11 cellular contexts compared by ENCODE assay signal in the genomic region with DNA sequence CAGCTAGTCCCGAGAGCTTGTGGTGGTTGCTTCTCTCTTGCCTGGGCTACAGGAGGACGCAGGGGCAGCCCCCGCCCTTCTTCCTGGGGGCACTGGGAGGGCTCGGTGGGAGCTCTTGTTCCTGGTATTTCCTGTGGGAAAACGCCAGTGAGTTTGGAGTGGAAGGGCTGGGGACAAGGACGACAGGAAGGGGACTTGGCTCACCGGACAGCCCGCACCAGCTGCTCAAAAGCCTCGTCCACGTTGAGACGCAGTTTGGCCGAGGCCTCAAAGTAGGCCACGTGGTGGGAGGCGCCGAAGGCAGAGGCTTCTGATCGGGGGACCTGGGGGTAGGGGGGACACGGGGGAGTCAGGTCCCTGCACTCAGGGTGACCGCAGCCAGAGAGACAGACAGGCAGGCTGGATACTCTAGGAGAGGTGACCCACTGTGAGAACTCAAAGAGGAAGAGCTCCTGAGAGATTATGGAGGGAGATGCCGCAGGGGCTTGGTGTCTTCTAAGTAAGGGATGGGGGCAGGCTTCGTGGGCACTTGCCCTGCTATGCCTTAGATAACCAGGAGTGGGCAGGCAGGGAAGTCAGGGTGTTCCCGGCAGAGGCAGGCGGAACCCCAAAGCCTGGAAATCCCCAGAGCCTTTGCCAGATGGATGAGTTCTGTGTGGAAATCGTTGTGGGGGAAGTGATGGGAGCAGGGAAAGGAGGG. TPM values are rescaled to one million over a fixed set of nuclear protein-coding genes. Genes with fewer than 3 reads are reported as not detected.
DNase-seq lines count a peak whose midpoint lies in the region; ATAC-seq and TF ChIP-seq lines count a peak whose summit lies in the region.
"Had no signal": no experiment of that assay in that cellular context is flagged by ENCODE, and none has a peak within 500 bp of the region (broad histone marks: within the 10 kb centered on the region; RNA-seq: fewer than 3 reads in every experiment).

No MANE protein-coding gene starts in this region.

- H3K4me3 Mint-ChIP-seq in HFFc6 = peak overlapping the region; percentile 17; the same call in 1 of the 2 replicates
- no peak overlapping the region for H3K4me3 Mint-ChIP-seq in naive thymus-derived CD8-positive, alpha-beta T cell

- CTCF ChIA-PET in AG04449 (lab: Yijun Ruan, JAX) = interaction anchor here (1.0 to 1.2 kb wide), 2 partner anchors 37 to 66 kb away, joined by 3 to 5 read pairs; no protein-coding TSS in a partner anchor

- DNase-seq in AG04449 (ENCODE audit: low read depth, low spot score) (no peak), HFFc6 (no peak), dermis blood vessel endothelial cell (peak; percentile 40), BE2C (no peak), colonic mucosa (no peak), aorta (no peak), foreskin melanocyte (no peak)
- DNase-seq in naive thymus-derived CD8-positive, alpha-beta T cell = no peak
- DNase-seq: effector CD8-positive, alpha-beta T cell; NCI-H2227 treated with DMSO at 0.1 percent for 48 hours had no signal

- WGBS in aorta, 2 donors = 48% methylated on average over 23 of the region's 23 CpGs

- no peak overlapping the region for H3K9ac ChIP-seq in colonic mucosa (ENCODE audit: low read depth in 2 of 2, low read length in 2 of 2)

- H3K27me3 Mint-ChIP-seq in HFFc6 (ENCODE audit: insufficient read depth) = peaks cover 4% of the 10 kb centered on the region
- no peaks in the 10 kb centered on the region for H3K27me3 Mint-ChIP-seq in naive thymus-derived CD8-positive, alpha-beta T cell

- H3K27ac Mint-ChIP-seq in HFFc6 = peak overlapping the region; percentile 53
- H3K27ac Mint-ChIP-seq in naive thymus-derived CD8-positive, alpha-beta T cell = peak overlapping the region in 6 of 10 donors; percentile 53 to 86 (median 69)

- POLR2A ChIA-PET in AG04449 (lab: Yijun Ruan, JAX) = no interaction called here
- POLR2A ChIA-PET in naive thymus-derived CD8-positive, alpha-beta T cell (lab: Charles Lee) = interaction anchor here (0.6 kb wide), 2 partner anchors 16 to 218 kb away, joined by 3 read pairs; no protein-coding TSS in a partner anchor

- H3K27ac ChIP-seq in colonic mucosa (no peak overlapping the region), aorta (ENCODE audit: low read depth in 1 of 2, low read length in 2 of 2) (no peak overlapping the region)

- peaks cover 7% of the 10 kb centered on the region; the same call in 1 of the 2 replicates for H3K36me3 Mint-ChIP-seq in HFFc6 (ENCODE audit: low read depth)
- H3K36me3 Mint-ChIP-seq in naive thymus-derived CD8-positive, alpha-beta T cell = no peaks in the 10 kb centered on the region

- no peak for ATAC-seq in naive thymus-derived CD8-positive, alpha-beta T cell
- no peak for ATAC-seq in aorta (ENCODE audit: low FRiP score)

- peaks cover 37% of the 10 kb centered on the region for H3K4me1 Mint-ChIP-seq in HFFc6 (ENCODE audit: low read depth)
- peaks cover 21 to 30% (median 27%) of the 10 kb centered on the region in 4 donors for H3K4me1 Mint-ChIP-seq in naive thymus-derived CD8-positive, alpha-beta T cell

- H3K36me3 ChIP-seq in BE2C (no peaks in the 10 kb centered on the region), colonic mucosa (no peaks in the 10 kb centered on the region), aorta (ENCODE audit: control insufficient read depth in 1 of 2, insufficient read depth in 2 of 2, low read length in 1 of 2) (peaks cover 0 to 3% of the 10 kb centered on the region in 2 donors)

- no peaks in the 10 kb centered on the region for H3K9me3 ChIP-seq in BE2C
- no peaks in the 10 kb centered on the region for H3K9me3 ChIP-seq in colonic mucosa
- H3K9me3 ChIP-seq in aorta (ENCODE audit: control insufficient read depth, low read length) = no peaks in the 10 kb centered on the region
- H3K9me3 ChIP-seq: thoracic aorta had no signal

- TF ChIP-seq CTCF in AG04449 (IDR thresholded peaks at IDR 0.05; ENCODE audit: insufficient read depth, low read length, missing control alignments) = peak; percentile 9
- TF ChIP-seq CTCF in HFFc6 (IDR thresholded peaks at IDR 0.05) = peak; percentile 32
- TF ChIP-seq CTCF in BE2C (IDR thresholded peaks at IDR 0.05; ENCODE audit: low read depth, low read length) = no peak
- no peak for TF ChIP-seq CTCF in colonic mucosa (IDR thresholded peaks at IDR 0.05)

- H3K9me3 Mint-ChIP-seq in HFFc6 = no peaks in the 10 kb centered on the region
- H3K9me3 Mint-ChIP-seq in naive thymus-derived CD8-positive, alpha-beta T cell = no peaks in the 10 kb centered on the region

- H3K4me1 ChIP-seq in BE2C = peaks cover 4% of the 10 kb centered on the region; the same call in 1 of the 2 replicates
- H3K4me1 ChIP-seq in colonic mucosa = no peaks in the 10 kb centered on the region
- H3K4me1 ChIP-seq in aorta (ENCODE audit: control insufficient read depth in 1 of 2, insufficient read depth in 2 of 2, low read length in 2 of 2) = no peaks in the 10 kb centered on the region

- H3K27me3 ChIP-seq in BE2C (no peaks in the 10 kb centered on the region), colonic mucosa (no peaks in the 10 kb centered on the region), aorta (ENCODE audit: control insufficient read depth in 1 of 2, insufficient read depth in 2 of 2, low read length in 1 of 2) (no peaks in the 10 kb centered on the region)

- intact Hi-C loops in colonic mucosa (cut with DNase I) (loop anchor here (5.0 kb wide), 1 partner anchor 43 kb away; a partner anchor contains a TSS), aorta (cut with DNase I) (no loop called here)

- H3K4me3 ChIP-seq in AG04449 (ENCODE audit: low read depth, low read length) (no peak overlapping the region), BE2C (ENCODE audit: low read depth, low read length) (no peak overlapping the region), colonic mucosa (no peak overlapping the region), aorta (ENCODE audit: low read length in 2 of 2) (no peak overlapping the region)
- H3K4me3 ChIP-seq: thoracic aorta had no signal

RNA-seq across cellular contexts. Expression of a gene that starts 4.3 kb away (rescaled TPM):
- total RNA-seq in HFFc6 (2021; fragmentation: NEBNext Ultra II Directional; extraction: Animal tissue kit (Norgen Biotek cat#: 25700)) = 100 to 1,000 TPM; 130 to 162 (median 133) TPM
- 24.3 and 28.6 TPM in 2 replicates for total RNA-seq in dermis blood vessel endothelial cell
- total RNA-seq in naive thymus-derived CD8-positive, alpha-beta T cell = 10 to 100 TPM; 10.4 to 12.7 TPM
- 10 to 100 TPM; 21.8 to 30.2 (median 28.4) TPM for polyA plus RNA-seq in naive thymus-derived CD8-positive, alpha-beta T cell
- 1.3 TPM for polyA plus RNA-seq in BE2C (2012; ENCODE audit: insufficient read depth, insufficient read length, low read depth)
- total RNA-seq in colonic mucosa = 10 to 100 TPM; 45.7 to 62.2 TPM
- 100 to 1,000 TPM; 139 to 167 TPM for total RNA-seq in aorta
- 100 to 1,000 TPM; 320 to 407 TPM for polyA plus RNA-seq in aorta

RNA-seq across cellular contexts. Expression of a gene that starts 6.3 kb away (rescaled TPM):
- total RNA-seq in HFFc6 (2021; fragmentation: NEBNext Ultra II Directional; extraction: Animal tissue kit (Norgen Biotek cat#: 25700)) = 100 to 1,000 TPM; 112 to 134 (median 121) TPM
- total RNA-seq in dermis blood vessel endothelial cell = 11.9 and 26.5 TPM in 2 replicates
- 10 to 100 TPM; 51.0 to 62.3 TPM for total RNA-seq in naive thymus-derived CD8-positive, alpha-beta T cell
- 1 to 10 TPM; 1.1 to 2.5 (median 1.2) TPM for polyA plus RNA-seq in naive thymus-derived CD8-positive, alpha-beta T cell
- 86.5 TPM for polyA plus RNA-seq in BE2C (2012; ENCODE audit: insufficient read depth, insufficient read length, low read depth)
- total RNA-seq in colonic mucosa = 10 to 100 TPM; 54.2 to 85.7 TPM
- 10 to 100 TPM; 53.0 to 54.5 TPM for total RNA-seq in aorta
- 10 to 100 TPM; 10.1 to 19.0 TPM for polyA plus RNA-seq in aorta

RNA-seq across cellular contexts. Expression of a gene that starts 30.0 kb away (rescaled TPM):
- total RNA-seq in HFFc6 (2021; fragmentation: NEBNext Ultra II Directional; extraction: Animal tissue kit (Norgen Biotek cat#: 25700)) = 10 to 100 TPM; 55.5 to 72.8 (median 58.7) TPM
- total RNA-seq in dermis blood vessel endothelial cell (47.3 and 79.9 TPM in 2 replicates), colonic mucosa (100 to 1,000 TPM in 1 of 2 donors, 10 to 100 TPM in 1; 62.9 to 190 TPM), aorta (10 to 100 TPM; 53.7 to 82.7 TPM)
- total RNA-seq in naive thymus-derived CD8-positive, alpha-beta T cell = 100 to 1,000 TPM; 279 to 303 TPM
- 10 to 100 TPM; 54.6 to 76.1 (median 65.1) TPM for polyA plus RNA-seq in naive thymus-derived CD8-positive, alpha-beta T cell
- polyA plus RNA-seq in BE2C (2012; ENCODE audit: insufficient read depth, insufficient read length, low read depth) = 57.1 TPM
- 100 to 1,000 TPM in 1 of 2 donors, 10 to 100 TPM in 1; 37.8 to 278 TPM for polyA plus RNA-seq in aorta

RNA-seq across cellular contexts. Expression of a gene that starts 30.1 kb away (rescaled TPM):
- 10 to 100 TPM; 23.9 to 34.2 (median 33.4) TPM for total RNA-seq in HFFc6 (2021; fragmentation: NEBNext Ultra II Directional; extraction: Animal tissue kit (Norgen Biotek cat#: 25700))
- 3.1 and 9.2 TPM in 2 replicates for total RNA-seq in dermis blood vessel endothelial cell
- 10 to 100 TPM; 22.5 to 24.0 TPM for total RNA-seq in naive thymus-derived CD8-positive, alpha-beta T cell
- 10 to 100 TPM; 19.3 to 20.6 (median 19.6) TPM for polyA plus RNA-seq in naive thymus-derived CD8-positive, alpha-beta T cell
- polyA plus RNA-seq in BE2C (2012; ENCODE audit: insufficient read depth, insufficient read length, low read depth) = 9.4 TPM
- total RNA-seq in colonic mucosa = 10 to 100 TPM; 17.4 to 60.9 TPM
- 10 to 100 TPM in 1 of 2 donors, 1 to 10 TPM in 1; 9.9 to 14.0 TPM for total RNA-seq in aorta
- polyA plus RNA-seq in aorta = 10 to 100 TPM in 1 of 2 donors, 1 to 10 TPM in 1; 5.8 to 16.4 TPM

RNA-seq across cellular contexts. Expression of a gene that starts 41.4 kb away (rescaled TPM):
- total RNA-seq in HFFc6 (2021; fragmentation: NEBNext Ultra II Directional; extraction: Animal tissue kit (Norgen Biotek cat#: 25700)) = 100 to 1,000 TPM; 209 to 226 (median 217) TPM
- total RNA-seq in dermis blood vessel endothelial cell (282 and 338 TPM in 2 replicates), colonic mucosa (100 to 1,000 TPM in 1 of 2 donors, 10 to 100 TPM in 1; 81.3 to 177 TPM), aorta (10 to 100 TPM; 76.5 to 88.3 TPM)
- 100 to 1,000 TPM in 1 of 2 experiments, 10 to 100 TPM in 1; 97.4 to 100 TPM for total RNA-seq in naive thymus-derived CD8-positive, alpha-beta T cell
- polyA plus RNA-seq in naive thymus-derived CD8-positive, alpha-beta T cell = 100 to 1,000 TPM; 150 to 162 (median 158) TPM
- polyA plus RNA-seq in BE2C (2012; ENCODE audit: insufficient read depth, insufficient read length, low read depth) = 665 TPM
- polyA plus RNA-seq in aorta = 100 to 1,000 TPM in 1 of 2 donors, 10 to 100 TPM in 1; 68.5 to 110 TPM

Comparison
In these comparisons a context has a peak if more than half of its experiments do, and no peak if none do; other contexts are left out.
1. CTCF ChIP-seq: peak in AG04449 (single experiment) and HFFc6 (single experiment); none in BE2C (single experiment) and colonic mucosa (single experiment).